ENCODE assay signal across 23 cellular contexts in genomic region chr13:75173457-75174356, GRCh38.
DNase-seq lines count a peak whose midpoint lies in the region; TF ChIP-seq lines count a peak whose summit lies in the region.
"Had no signal": no experiment of that assay in that cellular context is flagged by ENCODE, and none has a peak within 500 bp of the region (broad histone marks: within the 10 kb centered on the region; RNA-seq: fewer than 3 reads in every experiment).

No MANE protein-coding gene starts in this region.

- H3K4me2 ChIP-seq in neural progenitor cell: no peak overlapping the region

- no peak overlapping the region for H3K9ac ChIP-seq in neural progenitor cell

- no peak overlapping the region for H3K4me3 Mint-ChIP-seq in chondrocyte (ENCODE audit: unreplicated experiment)
- H3K4me3 Mint-ChIP-seq in neural progenitor cell: no peak overlapping the region
- H3K4me3 Mint-ChIP-seq: CD14-positive monocyte had no signal

- H3K36me3 ChIP-seq in neural progenitor cell: no peaks in the 10 kb centered on the region
- H3K36me3 ChIP-seq: ascending aorta, colonic mucosa, thoracic aorta had no signal

- no peak overlapping the region for H3K4me3 ChIP-seq in neural progenitor cell
- H3K4me3 ChIP-seq: ascending aorta, colonic mucosa, thoracic aorta had no signal

- no peaks in the 10 kb centered on the region for H3F3A ChIP-seq in neural progenitor cell (ENCODE audit: low read depth)

- H2AFZ ChIP-seq in neural progenitor cell (replicated peaks): no peak overlapping the region

- no peaks in the 10 kb centered on the region for H4K20me1 ChIP-seq in neural progenitor cell (ENCODE audit: low read depth)

- no peak overlapping the region for H3K27ac ChIP-seq in neural progenitor cell
- H3K27ac ChIP-seq: 22Rv1, ascending aorta, colonic mucosa, thoracic aorta, VCaP had no signal

- no peaks in the 10 kb centered on the region for H3K79me2 ChIP-seq in neural progenitor cell (ENCODE audit: low read depth)

- H3K36me3 Mint-ChIP-seq in chondrocyte (ENCODE audit: low read depth): no peaks in the 10 kb centered on the region
- peaks cover 8% of the 10 kb centered on the region for H3K36me3 Mint-ChIP-seq in neural progenitor cell
- H3K36me3 Mint-ChIP-seq: CD14-positive monocyte had no signal

- H3K9me3 Mint-ChIP-seq in chondrocyte (ENCODE audit: low read depth) (peaks cover 3% of the 10 kb centered on the region), neural progenitor cell (peaks cover 37% of the 10 kb centered on the region)

- TF ChIP-seq CTCF in chondrocyte (IDR thresholded peaks at IDR 0.05) (no peak), neural progenitor cell (IDR thresholded peaks at IDR 0.05) (no peak)

- no peaks in the 10 kb centered on the region for H3K4me1 ChIP-seq in neural progenitor cell
- H3K4me1 ChIP-seq: ascending aorta, colonic mucosa had no signal

- H3K27ac Mint-ChIP-seq in chondrocyte (ENCODE audit: unreplicated experiment) (peak overlapping the region; percentile 78), neural progenitor cell (peak overlapping the region; percentile 27)
- H3K27ac Mint-ChIP-seq: CD14-positive monocyte had no signal

- H3K27me3 Mint-ChIP-seq in chondrocyte (ENCODE audit: low read depth): no peaks in the 10 kb centered on the region
- no peaks in the 10 kb centered on the region for H3K27me3 Mint-ChIP-seq in neural progenitor cell (ENCODE audit: insufficient read depth, low read depth)

- peak; percentile 20 for DNase-seq in DMS153 (lab: John Stamatoyannopoulos, UW)
- DNase-seq in DMS153 treated with DMSO at 0.1 percent for 48 hours (lab: John Stamatoyannopoulos, UW; ENCODE audit: unreplicated experiment): no peak
- DNase-seq in NCI-H187 treated with DMSO at 0.1 percent for 48 hours (lab: John Stamatoyannopoulos, UW): peak; percentile 15
- DNase-seq in chondrocyte (ENCODE audit: low spot score): no peak
- DNase-seq in neural progenitor cell (ENCODE audit: low spot score): no peak
- DNase-seq in NCI-H1092 (lab: John Stamatoyannopoulos, UW): no peak
- DNase-seq in activated CD4-positive, CD25-positive, alpha-beta regulatory T cell (lab: John Stamatoyannopoulos, UW): no peak
- DNase-seq in DMS114 treated with DMSO at 0.1 percent for 48 hours (lab: John Stamatoyannopoulos, UW; ENCODE audit: unreplicated experiment): no peak
- DNase-seq: activated effector memory CD4-positive, alpha-beta T cell treated with Interleukin-2 at 50 U/mL for 16 hours; colonic mucosa; HCEC 1CT; IMR-90; islet precursor cell; midbrain; NCI-H1105 treated with DMSO at 0.1 percent for 48 hours; occipital lobe; stimulated activated CD4-positive, alpha-beta T cell treated with anti-CD3 and anti-CD28 coated beads, Interleukin-2, amount 100 ng/mL, for 24 hours; SW 1271 had no signal

- H3K9me3 ChIP-seq in neural progenitor cell (ENCODE audit: low read depth): no peaks in the 10 kb centered on the region
- H3K9me3 ChIP-seq: ascending aorta, colonic mucosa, thoracic aorta had no signal

- peaks cover 33% of the 10 kb centered on the region for H3K4me1 Mint-ChIP-seq in chondrocyte (ENCODE audit: low read depth)
- peaks cover 23% of the 10 kb centered on the region for H3K4me1 Mint-ChIP-seq in neural progenitor cell
- H3K4me1 Mint-ChIP-seq: CD14-positive monocyte had no signal

- no peaks in the 10 kb centered on the region for H3K27me3 ChIP-seq in neural progenitor cell
- H3K27me3 ChIP-seq: ascending aorta, colonic mucosa had no signal

Comparison
In these comparisons a context has a peak if more than half of its experiments do, and no peak if none do; other contexts are left out.
1. DNase-seq: peak in DMS153 (single experiment) and NCI-H187 treated with DMSO at 0.1 percent for 48 hours (single experiment); none in DMS153 treated with DMSO at 0.1 percent for 48 hours (single experiment), chondrocyte (single experiment), neural progenitor cell (single experiment), NCI-H1092 (single experiment), activated CD4-positive, CD25-positive, alpha-beta regulatory T cell (0 of 4) and DMS114 treated with DMSO at 0.1 percent for 48 hours (single experiment).